26 cellular contexts compared by ENCODE assay signal in genomic region chr20:58965270-58966064, GRCh38. TPM values are rescaled to one million over a fixed set of nuclear protein-coding genes. Genes with fewer than 3 reads are reported as not detected.
"Had no signal": no experiment of that assay in that cellular context is flagged by ENCODE, and none has a peak within 500 bp of the region (broad histone marks: within the 10 kb centered on the region; RNA-seq: fewer than 3 reads in every experiment).

No MANE protein-coding gene starts in this region.

- H3K36me3 ChIP-seq: adrenal gland, ascending aorta, brain microvascular endothelial cell, ovary, right atrium auricular region, vagina had no signal

- FAIRE-seq: TTC549 had no signal

- H3K9me3 ChIP-seq: ovary, vagina had no signal

- ATAC-seq: activated T-helper 17 cell treated with anti-CD3 and anti-CD28 coated beads, Interleukin-2, amount 50 U/mL, for 72 hours; esophagus mucosa; left lobe of liver; naive thymus-derived CD8-positive, alpha-beta T cell; psoas muscle; stimulated activated effector memory CD8-positive, alpha-beta T cell treated with anti-CD3 and anti-CD28 coated beads, Interleukin-12 subunit alpha, Interleukin-12 subunit beta, amount 100 ng/mL, for 72 hours had no signal

- H3K27me3 Mint-ChIP-seq: activated naive CD8-positive, alpha-beta T cell; activated T-cell treated with anti-CD3 and anti-CD28 coated beads, Interleukin-2, amount 50 U/mL, for 24 hours had no signal

- H3K4me3 Mint-ChIP-seq: activated naive CD8-positive, alpha-beta T cell; activated T-cell treated with anti-CD3 and anti-CD28 coated beads, Interleukin-2, amount 50 U/mL, for 24 hours; activated T-helper 17 cell treated with anti-CD3 and anti-CD28 coated beads, Interleukin-2, amount 50 U/mL, for 72 hours; dendritic cell treated with granulocyte-macrophage colony-stimulating factor and Interleukin-4, amounts not matched to agents 40 ng/mL and 50 ng/mL, for 4 days; immature natural killer cell; mesothelial cell of epicardium; naive thymus-derived CD8-positive, alpha-beta T cell; stimulated activated effector memory CD8-positive, alpha-beta T cell treated with anti-CD3 and anti-CD28 coated beads, Interleukin-12 subunit alpha, Interleukin-12 subunit beta, amount 100 ng/mL, for 72 hours; T-helper 2 cell treated with Interferon-gamma antibody and Interleukin-4, amounts not matched to agents 5 μg/mL and 100 μg/mL, for 36 hours had no signal

- H3K4me3 ChIP-seq: adrenal gland, ascending aorta, ovary, psoas muscle, right atrium auricular region, skin epidermis, vagina had no signal

- H3K27me3 ChIP-seq: adrenal gland, ascending aorta, brain microvascular endothelial cell, ovary, right atrium auricular region, vagina had no signal

- H3K36me3 Mint-ChIP-seq: activated naive CD8-positive, alpha-beta T cell; naive thymus-derived CD8-positive, alpha-beta T cell; stimulated activated effector memory CD8-positive, alpha-beta T cell treated with anti-CD3 and anti-CD28 coated beads, Interleukin-12 subunit alpha, Interleukin-12 subunit beta, amount 100 ng/mL, for 72 hours had no signal

- H3K9me3 Mint-ChIP-seq: activated T-cell treated with anti-CD3 and anti-CD28 coated beads, Interleukin-2, amount 50 U/mL, for 24 hours; activated T-helper 17 cell treated with anti-CD3 and anti-CD28 coated beads, Interleukin-2, amount 50 U/mL, for 72 hours; dendritic cell treated with granulocyte-macrophage colony-stimulating factor and Interleukin-4, amounts not matched to agents 40 ng/mL and 50 ng/mL, for 4 days; immature natural killer cell; stimulated activated effector memory CD8-positive, alpha-beta T cell treated with anti-CD3 and anti-CD28 coated beads, Interleukin-12 subunit alpha, Interleukin-12 subunit beta, amount 100 ng/mL, for 72 hours; T-helper 2 cell treated with Interferon-gamma antibody and Interleukin-4, amounts not matched to agents 5 μg/mL and 100 μg/mL, for 36 hours had no signal

- H3K4me1 ChIP-seq: adrenal gland, ascending aorta, psoas muscle, right atrium auricular region, vagina had no signal

- DNase-seq: activated T-cell treated with anti-CD3 and anti-CD28 coated beads, Interleukin-2, amount 50 U/mL, for 24 hours; adrenal gland; brain microvascular endothelial cell; caudate nucleus; effector CD8-positive, alpha-beta T cell; foreskin melanocyte; immature natural killer cell; naive thymus-derived CD8-positive, alpha-beta T cell; ovary; psoas muscle; stimulated activated CD4-positive, alpha-beta T cell treated with anti-CD3 and anti-CD28 coated beads, Interleukin-1b, Interleukin-23, amount 100 ng/mL, for 48 hours had no signal

- H3K27ac Mint-ChIP-seq: activated naive CD8-positive, alpha-beta T cell; activated T-cell treated with anti-CD3 and anti-CD28 coated beads, Interleukin-2, amount 50 U/mL, for 24 hours; activated T-helper 17 cell treated with anti-CD3 and anti-CD28 coated beads, Interleukin-2, amount 50 U/mL, for 72 hours; dendritic cell treated with granulocyte-macrophage colony-stimulating factor and Interleukin-4, amounts not matched to agents 40 ng/mL and 50 ng/mL, for 4 days; immature natural killer cell; mesothelial cell of epicardium; naive thymus-derived CD8-positive, alpha-beta T cell; stimulated activated effector memory CD8-positive, alpha-beta T cell treated with anti-CD3 and anti-CD28 coated beads, Interleukin-12 subunit alpha, Interleukin-12 subunit beta, amount 100 ng/mL, for 72 hours; T-helper 2 cell treated with Interferon-gamma antibody and Interleukin-4, amounts not matched to agents 5 μg/mL and 100 μg/mL, for 36 hours had no signal

- H3K27ac ChIP-seq: adrenal gland, ascending aorta, brain microvascular endothelial cell, ovary, psoas muscle, right atrium auricular region, skin epidermis, vagina had no signal

- H3K4me1 Mint-ChIP-seq: activated T-helper 17 cell treated with anti-CD3 and anti-CD28 coated beads, Interleukin-2, amount 50 U/mL, for 72 hours; immature natural killer cell; mesothelial cell of epicardium; stimulated activated effector memory CD8-positive, alpha-beta T cell treated with anti-CD3 and anti-CD28 coated beads, Interleukin-12 subunit alpha, Interleukin-12 subunit beta, amount 100 ng/mL, for 72 hours had no signal

RNA-seq across cellular contexts. Expression of gene TUBB1, which starts 53.8 kb away (rescaled TPM):
- total RNA-seq: ascending aorta; esophagus mucosa; kidney epithelial cell; lung microvascular endothelial cell; mesothelial cell of epicardium; naive thymus-derived CD8-positive, alpha-beta T cell; vagina had no signal
